1 cellular context compared by ENCODE assay signal in genomic region chr3:197520311-197521276, GRCh38.
TF ChIP-seq lines count a peak whose summit lies in the region.

No MANE protein-coding gene starts in this region.

TF ChIP-seq in HepG2, 621 proteins besides CTCF, POLR2A, EP300 and RAD21 (continued from another document and continues in another):
- TF ChIP-seq ATRX (CRISPR knock-in tag; IDR thresholded peaks at IDR 0.05; ENCODE audit: borderline replicate concordance), result no peak
- peak; percentile 11; the same call in 1 of the 2 replicates for TF ChIP-seq SP5 (CRISPR knock-in tag; IDR thresholded peaks at IDR 0.05; ENCODE audit: borderline replicate concordance, low read depth)
- TF ChIP-seq HNRNPK (IDR thresholded peaks at IDR 0.05; ENCODE audit: low read depth, low read length, poor library complexity, severe bottlenecking), result no peak
- no peak for TF ChIP-seq ZNF496 (CRISPR knock-in tag; IDR thresholded peaks at IDR 0.05; ENCODE audit: insufficient replicate concordance)
- TF ChIP-seq GPBP1L1 (CRISPR knock-in tag; IDR thresholded peaks at IDR 0.05), result no peak
- TF ChIP-seq ZBTB21 (CRISPR knock-in tag; IDR thresholded peaks at IDR 0.05), result 0 out of 2 replicates have a peak, but pooled peaks have one; percentile 19
- no peak for TF ChIP-seq ZNF570 (CRISPR knock-in tag; IDR thresholded peaks at IDR 0.05; ENCODE audit: borderline replicate concordance)
- TF ChIP-seq FOXK2 (IDR thresholded peaks at IDR 0.05), result no peak
- TF ChIP-seq BCLAF1 (IDR thresholded peaks at IDR 0.05), result no peak
- TF ChIP-seq SMYD3 (CRISPR knock-in tag; IDR thresholded peaks at IDR 0.05), result no peak
- no peak; the same call in 1 of the 2 replicates for TF ChIP-seq ZNF430 (CRISPR knock-in tag; IDR thresholded peaks at IDR 0.05)
- peak; percentile 48; the same call in 1 of the 2 replicates for TF ChIP-seq ZNF281 (CRISPR knock-in tag; IDR thresholded peaks at IDR 0.05; ENCODE audit: borderline replicate concordance)
- no peak; the same call in none of the 2 replicates for TF ChIP-seq ZNF792 (CRISPR knock-in tag; IDR thresholded peaks at IDR 0.05)
- no peak for TF ChIP-seq HIC2 (CRISPR knock-in tag; IDR thresholded peaks at IDR 0.05; ENCODE audit: low read depth)
- no peak for TF ChIP-seq RBM22 (optimal IDR thresholded peaks at IDR 0.05; ENCODE audit: low read length)
- TF ChIP-seq RXRB (CRISPR knock-in tag; IDR thresholded peaks at IDR 0.05; ENCODE audit: borderline replicate concordance), result peak; percentile 54; the same call in 1 of the 2 replicates
- TF ChIP-seq HMGXB4 (CRISPR knock-in tag; IDR thresholded peaks at IDR 0.05; ENCODE audit: borderline replicate concordance in 1 of 2, low read depth in 1 of 2), result 0 out of 4 replicates have a peak, but pooled peaks of 1 of the 2 experiments have one; percentile 7
- TF ChIP-seq MTF2 (CRISPR knock-in tag; IDR thresholded peaks at IDR 0.05; ENCODE audit: borderline replicate concordance), result no peak
- TF ChIP-seq UBTF (CRISPR knock-in tag; IDR thresholded peaks at IDR 0.05), result peak; percentile 55; the same call in 1 of the 2 replicates
- TF ChIP-seq RCOR2 (CRISPR knock-in tag; IDR thresholded peaks at IDR 0.05), result no peak; the same call in 1 of the 2 replicates
- TF ChIP-seq DDIT3 (CRISPR knock-in tag; IDR thresholded peaks at IDR 0.05), result no peak
- TF ChIP-seq NFATC3 (CRISPR knock-in tag; IDR thresholded peaks at IDR 0.05), result no peak
- TF ChIP-seq ZNF772 (CRISPR knock-in tag; IDR thresholded peaks at IDR 0.05), result peak; percentile 60
- no peak for TF ChIP-seq ZNF549 (CRISPR knock-in tag; IDR thresholded peaks at IDR 0.05)
- TF ChIP-seq ZSCAN25 (CRISPR knock-in tag; IDR thresholded peaks at IDR 0.05), result peak; percentile 29; the same call in 1 of the 2 replicates
- no peak; the same call in 1 of the 2 replicates for TF ChIP-seq ZNF142 (CRISPR knock-in tag; IDR thresholded peaks at IDR 0.05)
- TF ChIP-seq NFIC (IDR thresholded peaks at IDR 0.05; ENCODE audit: low read length), result no peak; the same call in 1 of the 2 replicates
- no peak for TF ChIP-seq PITX1 (CRISPR knock-in tag; IDR thresholded peaks at IDR 0.05)
- TF ChIP-seq KLF11 (CRISPR knock-in tag; IDR thresholded peaks at IDR 0.05), result 0 out of 2 replicates have a peak, but pooled peaks have one; percentile 18
- TF ChIP-seq ZNF230 (CRISPR knock-in tag; IDR thresholded peaks at IDR 0.05), result 0 out of 2 replicates have a peak, but pooled peaks have one; percentile 24
- no peak for TF ChIP-seq IRX3 (CRISPR knock-in tag; IDR thresholded peaks at IDR 0.05; ENCODE audit: borderline replicate concordance, low read depth)
- peak; percentile 95 for TF ChIP-seq DRAP1 (CRISPR knock-in tag; IDR thresholded peaks at IDR 0.05)
- TF ChIP-seq ZFP62 (CRISPR knock-in tag; IDR thresholded peaks at IDR 0.05), result no peak
